In genomic region chr11:70715166-70715565, GRCh38 we compare ENCODE assay signal across 25 cellular contexts.
"Had no signal": no experiment of that assay in that cellular context is flagged by ENCODE, and none has a peak within 500 bp of the region (broad histone marks: within the 10 kb centered on the region; RNA-seq: fewer than 3 reads in every experiment).

No MANE protein-coding gene starts in this region.

- FAIRE-seq: endometrium had no signal

- H3K27me3 ChIP-seq: colonic mucosa, hepatocyte had no signal

- ATAC-seq: effector memory CD8-positive, alpha-beta T cell; esophagus mucosa; gastrocnemius medialis; left cardiac atrium; left lung; left ventricle myocardium superior; lower lobe of right lung; mucosa of descending colon had no signal

- H3K36me3 ChIP-seq: colonic mucosa, esophagus squamous epithelium, gastrocnemius medialis, left lung, lower lobe of right lung had no signal

- H3K9me3 ChIP-seq: colonic mucosa, esophagus squamous epithelium, gastrocnemius medialis, left lung, lower lobe of right lung, mucosa of descending colon had no signal

- H3K4me3 ChIP-seq: colonic mucosa, esophagus squamous epithelium, gastrocnemius medialis, hepatocyte, left lung, lower lobe of right lung, mucosa of descending colon had no signal

- DNase-seq: colonic mucosa; cortex of kidney; effector CD8-positive, alpha-beta T cell; effector memory CD8-positive, alpha-beta T cell; endodermal cell; erythroblast; esophagus squamous epithelium; foreskin fibroblast; foreskin melanocyte; gastrocnemius medialis; glutamatergic neuron; head of caudate nucleus; hypothalamus; immature natural killer cell; islet precursor cell; left cardiac atrium; left ventricle myocardium superior; lower lobe of right lung; mesenchymal stem cell; mucosa of descending colon had no signal

- H3K27ac ChIP-seq: colonic mucosa, epithelial cell of prostate, esophagus squamous epithelium, gastrocnemius medialis, hepatocyte, left lung, lower lobe of right lung had no signal

- H3K4me1 ChIP-seq: colonic mucosa, gastrocnemius medialis, left lung had no signal
